Comparison of ENCODE assay signal across 18 cellular contexts in the genomic region with DNA sequence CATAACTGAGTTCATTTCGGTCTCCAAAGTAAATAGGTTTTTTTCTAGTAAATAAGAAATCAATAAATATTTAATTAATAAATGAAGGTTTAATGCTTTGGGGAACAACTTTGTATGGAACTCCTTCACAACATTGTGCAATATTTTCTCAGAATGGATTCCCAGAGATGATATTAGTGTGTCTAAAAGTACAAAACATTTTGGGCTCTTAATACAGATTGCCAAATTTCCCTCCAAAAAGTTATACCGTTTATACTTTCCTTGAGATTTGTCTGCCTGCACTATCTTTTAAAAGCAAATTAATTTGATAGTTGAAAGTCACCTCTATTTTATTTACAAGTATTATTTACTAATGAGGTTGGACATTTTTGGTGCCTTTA.
DNase-seq lines count a peak whose midpoint lies in the region; ATAC-seq and TF ChIP-seq lines count a peak whose summit lies in the region.
"Had no signal": no experiment of that assay in that cellular context is flagged by ENCODE, and none has a peak within 500 bp of the region (broad histone marks: within the 10 kb centered on the region; RNA-seq: fewer than 3 reads in every experiment).

No MANE protein-coding gene starts in this region.

- no peak overlapping the region for H2AK9ac ChIP-seq in IMR-90 (replicated peaks; ENCODE audit: low read depth, low read length, poor library complexity)

- no peak overlapping the region for H3K18ac ChIP-seq in IMR-90 (ENCODE audit: low read depth, low read length)

- TF ChIP-seq CTCF in 22Rv1 (IDR thresholded peaks at IDR 0.05) = no peak
- no peak for TF ChIP-seq CTCF in IMR-90 (conservative IDR thresholded peaks at IDR 0.05; ENCODE audit: low read depth, low read length)

- H3K9me1 ChIP-seq in IMR-90 (ENCODE audit: insufficient read depth, low read length) = no peaks in the 10 kb centered on the region

- dilution Hi-C loops in IMR-90 (cut with HindIII; ENCODE audit: low sequenced_read_pairs, unreplicated experiment) = no loop called here

- intact Hi-C loops in IMR-90 (cut with micrococcal nuclease) (no loop called here), sciatic nerve (cut with DNase I) (no loop called here)

- ATAC-seq in IMR-90 (ENCODE audit: low read depth) (no peak), sciatic nerve (peak; percentile 91), HG03045 (IDR thresholded peaks at IDR 0.05; ENCODE audit: unreplicated experiment) (no peak), GM21526 (IDR thresholded peaks at IDR 0.05; ENCODE audit: low FRiP score, unreplicated experiment) (no peak)
- ATAC-seq: CD8-positive, alpha-beta T cell; GM12878; GM23338; HCT116 had no signal

- no CpG with 5 or more reads among the region's 2 CpGs for WGBS in IMR-90 (ENCODE audit: extremely low coverage in 2 of 2, insufficient read length in 1 of 2), 2 experiments

- H3K4me1 ChIP-seq in IMR-90 (ENCODE audit: control insufficient read depth, insufficient read depth, low read length) = no peaks in the 10 kb centered on the region
- H3K4me1 ChIP-seq: BLaER1, Caco-2 had no signal

- no peak for TF ChIP-seq POLR2A in IMR-90 (IDR thresholded peaks at IDR 0.05; ENCODE audit: low read depth, low read length)

- H2BK20ac ChIP-seq in IMR-90 (ENCODE audit: low read depth, low read length) = no peak overlapping the region

- H4K8ac ChIP-seq in IMR-90 (ENCODE audit: low read depth in 2 of 2, low read length in 2 of 2) = no peak overlapping the region

- no peak overlapping the region for H3K56ac ChIP-seq in IMR-90 (ENCODE audit: extremely low read depth, insufficient read depth, low read length)

- DNase-seq in IMR-90 = no peak
- no peak for DNase-seq in sciatic nerve (ENCODE audit: low spot score)
- DNase-seq in RKO (ENCODE audit: low spot score) = no peak
- DNase-seq: Caco-2; CD4-positive, CD25-positive, alpha-beta regulatory T cell; CD8-positive, alpha-beta T cell; DMS153; DND-41; GDM1; H9 had no signal

- TF ChIP-seq RAD21 in IMR-90 (IDR thresholded peaks at IDR 0.05; ENCODE audit: low read length) = no peak

- no peak overlapping the region for H2BK15ac ChIP-seq in IMR-90 (ENCODE audit: low read depth, low read length)

- H2AK5ac ChIP-seq in IMR-90 (ENCODE audit: low read depth, low read length) = no peak overlapping the region

- no peak overlapping the region for H3K9ac ChIP-seq in IMR-90 (ENCODE audit: low read depth, low read length)
- H3K9ac ChIP-seq: BLaER1 had no signal

- H3K27ac ChIP-seq in 22Rv1 (peak overlapping the region; percentile 24; the same call in 1 of the 2 replicates), IMR-90 (ENCODE audit: insufficient read depth, low read length) (no peak overlapping the region)
- H3K27ac ChIP-seq: BLaER1, C4-2B had no signal

- H3K36me3 ChIP-seq in IMR-90 (ENCODE audit: control insufficient read depth, insufficient read depth, low read length) = no peaks in the 10 kb centered on the region
- H3K36me3 ChIP-seq: BLaER1 had no signal

- no peak overlapping the region for H2BK120ac ChIP-seq in IMR-90 (ENCODE audit: low read depth, low read length)

- no peak overlapping the region for H2BK5ac ChIP-seq in IMR-90 (ENCODE audit: low read depth, low read length, poor library complexity, severe bottlenecking)

- no peaks in the 10 kb centered on the region for H4K20me1 ChIP-seq in IMR-90 (ENCODE audit: insufficient read depth, low read length)
- H4K20me1 ChIP-seq: BLaER1 had no signal

- no peak overlapping the region for H3K4me2 ChIP-seq in IMR-90 (ENCODE audit: low read depth, low read length)
- H3K4me2 ChIP-seq: BLaER1, GM23338 had no signal

- H3K9me3 ChIP-seq in IMR-90 (ENCODE audit: control insufficient read depth, insufficient read depth, low read length) = no peaks in the 10 kb centered on the region
- H3K9me3 ChIP-seq: BLaER1, Caco-2 had no signal

- in situ Hi-C loops in IMR-90 (cut with MboI; ENCODE audit: low sequenced_read_pairs) = no loop called here

- H4K91ac ChIP-seq in IMR-90 (ENCODE audit: insufficient read depth, low read depth, low read length) = no peak overlapping the region

- no peaks in the 10 kb centered on the region for H3K79me1 ChIP-seq in IMR-90 (ENCODE audit: low read depth in 1 of 2, low read length in 2 of 2)

- H3K23ac ChIP-seq in IMR-90 (ENCODE audit: low read depth, low read length) = no peak overlapping the region

- H3K4ac ChIP-seq in IMR-90 (ENCODE audit: low read depth, low read length) = no peak overlapping the region

- POLR2A ChIA-PET in IMR-90 (lab: Charles Lee; ENCODE audit: unreplicated experiment) = no interaction called here

- H3K4me3 ChIP-seq in IMR-90 (ENCODE audit: insufficient read depth, low read depth, low read length) = no peak overlapping the region
- H3K4me3 ChIP-seq: BLaER1, GM12878, GM23338 had no signal

- no TSS peak for BruUV-seq in IMR-90 (replicated peaks; lab: Mats Ljungman, UMichigan)

- H4K5ac ChIP-seq in IMR-90 (ENCODE audit: low read depth, low read length) = no peak overlapping the region

- CTCF ChIA-PET in IMR-90 (lab: Yijun Ruan, JAX) = interaction anchor here (0.6 kb wide), 1 partner anchor 474 kb away, joined by 3 read pairs; no protein-coding TSS in a partner anchor

- H3K27me3 ChIP-seq in IMR-90 (ENCODE audit: control insufficient read depth, insufficient read depth, low read length) = no peaks in the 10 kb centered on the region; the same call in 1 of the 2 replicates
- H3K27me3 ChIP-seq: BLaER1 had no signal

- H3K14ac ChIP-seq in IMR-90 (replicated peaks; ENCODE audit: low read depth, low read length) = no peak overlapping the region

- H2AFZ ChIP-seq in IMR-90 (replicated peaks; ENCODE audit: low read length, poor library complexity) = no peak overlapping the region
- H2AFZ ChIP-seq: GM23338 had no signal

TF ChIP-seq in IMR-90, 13 proteins besides CTCF, POLR2A, EP300 and RAD21:
- TF ChIP-seq SMC3 (IDR thresholded peaks at IDR 0.05; ENCODE audit: low read depth, low read length) (no peak), CEBPB (IDR thresholded peaks at IDR 0.05; ENCODE audit: low read depth, low read length) (0 out of 2 replicates have a peak, but pooled peaks have one; percentile 17)
